In genomic region chr3:23945903-23946751, GRCh38 we compare ENCODE assay signal across 8 cellular contexts. TPM values are rescaled to one million over a fixed set of nuclear protein-coding genes. Genes with fewer than 3 reads are reported as not detected.
DNase-seq lines count a peak whose midpoint lies in the region; ATAC-seq and TF ChIP-seq lines count a peak whose summit lies in the region.

No MANE protein-coding gene starts in this region.

- H3K4me3 ChIP-seq in colonic mucosa: peak overlapping the region; percentile 71

- H3K9me3 ChIP-seq in colonic mucosa: no peaks in the 10 kb centered on the region

- peak overlapping the region; percentile 68 to 89 for H3K9ac ChIP-seq in colonic mucosa (ENCODE audit: low read depth in 2 of 2, low read length in 2 of 2)

- no peak for TF ChIP-seq CTCF in colonic mucosa (IDR thresholded peaks at IDR 0.05)

- ATAC-seq in GM19328 (IDR thresholded peaks at IDR 0.05; ENCODE audit: unreplicated experiment): peak; percentile 83
- ATAC-seq in HG03460 (IDR thresholded peaks at IDR 0.05; ENCODE audit: unreplicated experiment): peak; percentile 71

- H3K27ac ChIP-seq in colonic mucosa: peak overlapping the region; percentile 96

- intact Hi-C loops in colonic mucosa (cut with DNase I): no loop called here

- H3K27me3 ChIP-seq in colonic mucosa: no peaks in the 10 kb centered on the region

- no peaks in the 10 kb centered on the region for H3K36me3 ChIP-seq in colonic mucosa

- DNase-seq in C1 segment of cervical spinal cord (lab: John Stamatoyannopoulos, UW): peak; percentile 82 to 99 (median 96)
- DNase-seq in NCI-H524 (lab: John Stamatoyannopoulos, UW): peak; percentile 87 to 94
- DNase-seq in activated CD4-positive, alpha-beta T cell treated with anti-CD3 and anti-CD28 coated beads for 48 hours: peak; percentile 97
- peak; percentile 98 for DNase-seq in colonic mucosa
- peak; percentile 99 for DNase-seq in left kidney (ENCODE audit: low read depth, low spot score)
- DNase-seq in stimulated activated CD4-positive, alpha-beta T cell treated with anti-CD3 and anti-CD28 coated beads, Interleukin-1b, Interleukin-23, amount 100 ng/mL, for 48 hours: peak; percentile 96

- H3K4me1 ChIP-seq in colonic mucosa: peaks cover 5% of the 10 kb centered on the region

RNA-seq across cellular contexts. Expression of gene NR1D2, which starts 1.0 kb away (rescaled TPM):
- 10 to 100 TPM in 1 of 2 donors, 1 to 10 TPM in 1; 9.8 to 41.9 TPM for total RNA-seq in colonic mucosa

RNA-seq across cellular contexts. Expression of gene RPL15, which starts 29.2 kb away (rescaled TPM):
- total RNA-seq in colonic mucosa: 1,000 to 10,000 TPM; 1,434 to 1,547 TPM

RNA-seq across cellular contexts. Expression of gene NKIRAS1, which starts 29.3 kb away (rescaled TPM):
- 1 to 10 TPM; 2.6 to 5.4 TPM for total RNA-seq in colonic mucosa

Comparison
In these comparisons a context has a peak if more than half of its experiments do, and no peak if none do; other contexts are left out.
1. Peak in every context shown above with its lines: DNase-seq, ATAC-seq, H3K4me3 ChIP-seq and H3K27ac ChIP-seq.